Comparison of ENCODE assay signal across 17 cellular contexts in the genomic region with DNA sequence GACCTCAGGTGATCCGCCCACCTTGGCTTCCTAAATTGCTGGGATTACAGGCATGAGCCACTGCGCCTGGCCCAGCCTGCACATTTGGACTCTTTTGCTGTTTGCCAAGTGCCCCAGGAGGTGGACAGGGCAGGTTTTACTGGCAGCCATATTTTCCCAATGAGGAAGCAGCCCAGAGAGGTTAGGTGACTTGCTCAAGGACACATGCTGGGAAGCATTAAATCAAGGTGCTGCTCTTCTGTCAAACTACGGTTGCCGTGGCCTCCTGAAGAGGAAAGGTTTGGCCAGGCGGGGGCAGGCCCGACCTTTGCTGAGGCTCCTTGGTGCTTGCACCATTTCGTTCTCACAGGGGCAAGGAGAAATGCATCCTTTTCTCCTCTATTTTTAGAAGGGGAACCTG. TPM values are rescaled to one million over a fixed set of nuclear protein-coding genes. Genes with fewer than 3 reads are reported as not detected.
DNase-seq lines count a peak whose midpoint lies in the region; ATAC-seq and TF ChIP-seq lines count a peak whose summit lies in the region.
"Had no signal": no experiment of that assay in that cellular context is flagged by ENCODE, and none has a peak within 500 bp of the region (broad histone marks: within the 10 kb centered on the region; RNA-seq: fewer than 3 reads in every experiment).

No MANE protein-coding gene starts in this region.

- POLR2A ChIA-PET in activated naive CD8-positive, alpha-beta T cell treated with anti-CD3 and anti-CD28 coated beads, Interleukin-2, amount 10 ng/mL, durations not matched to agents 7 days and 5 days (lab: Charles Lee): interaction anchor here (1.1 kb wide), 1 partner anchor 65 kb away, joined by 3 read pairs; no protein-coding TSS in a partner anchor

- CTCF ChIA-PET in activated naive CD4-positive, alpha-beta T cell treated with anti-CD3 and anti-CD28 coated beads, Interleukin-2, amount 10 ng/mL, durations not matched to agents 7 days and 5 days (lab: Charles Lee): interaction anchor here (0.9 kb wide), 1 partner anchor 11 kb away, joined by 3 read pairs; no protein-coding TSS in a partner anchor

- no peak for ATAC-seq in activated naive CD8-positive, alpha-beta T cell treated with anti-CD3 and anti-CD28 coated beads, Interleukin-2, amount 10 ng/mL, durations not matched to agents 7 days and 5 days (ENCODE audit: low read depth)
- no peak for ATAC-seq in HG03097 (IDR thresholded peaks at IDR 0.05; ENCODE audit: low FRiP score, unreplicated experiment)
- ATAC-seq: activated CD4-positive, CD25-positive, alpha-beta regulatory T cell treated with anti-CD3 and anti-CD28 coated beads, Interleukin-2, amount 50 U/mL, for 24 hours; heart left ventricle had no signal

- H3K4me1 ChIP-seq in Loucy (ENCODE audit: insufficient read depth, low read length, poor library complexity, severe bottlenecking): peaks cover 48% of the 10 kb centered on the region

- H3K4me3 ChIP-seq in Loucy (ENCODE audit: low read length, poor library complexity, severe bottlenecking): no peak overlapping the region
- H3K4me3 ChIP-seq: esophagus muscularis mucosa, heart left ventricle, PC-9, smooth muscle cell had no signal

- peaks cover 5% of the 10 kb centered on the region; the same call in 1 of the 2 replicates for H3K36me3 ChIP-seq in Loucy (ENCODE audit: insufficient read depth, low read length)

- no peak overlapping the region for H3K4me3 Mint-ChIP-seq in activated naive CD4-positive, alpha-beta T cell treated with anti-CD3 and anti-CD28 coated beads, Interleukin-2, amount 10 ng/mL, durations not matched to agents 7 days and 5 days
- H3K4me3 Mint-ChIP-seq in activated naive CD8-positive, alpha-beta T cell treated with anti-CD3 and anti-CD28 coated beads, Interleukin-2, amount 10 ng/mL, durations not matched to agents 7 days and 5 days: no peak overlapping the region

- no peaks in the 10 kb centered on the region for H3K9me2 ChIP-seq in Loucy (replicated peaks; ENCODE audit: low read depth, low read length)

- H3K9me3 Mint-ChIP-seq in activated naive CD4-positive, alpha-beta T cell treated with anti-CD3 and anti-CD28 coated beads, Interleukin-2, amount 10 ng/mL, durations not matched to agents 7 days and 5 days: no peaks in the 10 kb centered on the region
- no peaks in the 10 kb centered on the region for H3K9me3 Mint-ChIP-seq in activated naive CD8-positive, alpha-beta T cell treated with anti-CD3 and anti-CD28 coated beads, Interleukin-2, amount 10 ng/mL, durations not matched to agents 7 days and 5 days

- H2AFZ ChIP-seq in Loucy (ENCODE audit: low read length): no peak overlapping the region
- H2AFZ ChIP-seq: PC-9 had no signal

- no peaks in the 10 kb centered on the region for H3K79me2 ChIP-seq in Loucy (ENCODE audit: insufficient read depth, low read length)

- peaks cover 3% of the 10 kb centered on the region; the same call in 1 of the 2 replicates for H3F3A ChIP-seq in Loucy (ENCODE audit: low read depth)

- H3K36me3 Mint-ChIP-seq in activated naive CD4-positive, alpha-beta T cell treated with anti-CD3 and anti-CD28 coated beads, Interleukin-2, amount 10 ng/mL, durations not matched to agents 7 days and 5 days: peaks cover 43% of the 10 kb centered on the region
- H3K36me3 Mint-ChIP-seq in activated naive CD8-positive, alpha-beta T cell treated with anti-CD3 and anti-CD28 coated beads, Interleukin-2, amount 10 ng/mL, durations not matched to agents 7 days and 5 days: peaks cover 15% of the 10 kb centered on the region

- no peaks in the 10 kb centered on the region for H3K27me3 Mint-ChIP-seq in activated naive CD4-positive, alpha-beta T cell treated with anti-CD3 and anti-CD28 coated beads, Interleukin-2, amount 10 ng/mL, durations not matched to agents 7 days and 5 days
- H3K27me3 Mint-ChIP-seq in activated naive CD8-positive, alpha-beta T cell treated with anti-CD3 and anti-CD28 coated beads, Interleukin-2, amount 10 ng/mL, durations not matched to agents 7 days and 5 days: no peaks in the 10 kb centered on the region

- peak; percentile 38 for DNase-seq in activated naive CD4-positive, alpha-beta T cell treated with anti-CD3 and anti-CD28 coated beads, Interleukin-2, amount 10 ng/mL, durations not matched to agents 7 days and 5 days
- DNase-seq in activated naive CD4-positive, alpha-beta T cell treated with Interleukin-2 at 50 U/mL for 16 hours: no peak
- DNase-seq in activated naive CD8-positive, alpha-beta T cell treated with anti-CD3 and anti-CD28 coated beads, Interleukin-2, amount 10 ng/mL, durations not matched to agents 7 days and 5 days: no peak
- no peak for DNase-seq in AG08395 (ENCODE audit: low spot score)
- DNase-seq in activated CD4-positive, alpha-beta T cell treated with anti-CD3 and anti-CD28 coated beads, Interleukin-2, amount 50 U/mL, for 1 hour: no peak
- DNase-seq in RKO (ENCODE audit: low spot score): no peak
- DNase-seq: AML-193, anterior cingulate cortex, heart left ventricle, kidney glomerular epithelial cell, NCI-H1048 had no signal

- no peaks in the 10 kb centered on the region for H4K20me1 ChIP-seq in Loucy (ENCODE audit: insufficient read depth, low read length, poor library complexity, severe bottlenecking)

- H3K27ac Mint-ChIP-seq in activated naive CD4-positive, alpha-beta T cell treated with anti-CD3 and anti-CD28 coated beads, Interleukin-2, amount 10 ng/mL, durations not matched to agents 7 days and 5 days: peak overlapping the region; percentile 37
- H3K27ac Mint-ChIP-seq in activated naive CD8-positive, alpha-beta T cell treated with anti-CD3 and anti-CD28 coated beads, Interleukin-2, amount 10 ng/mL, durations not matched to agents 7 days and 5 days: peak overlapping the region; percentile 75

- no peaks in the 10 kb centered on the region for H3K27me3 ChIP-seq in Loucy (ENCODE audit: insufficient read depth, low read length, poor library complexity, severe bottlenecking)
- H3K27me3 ChIP-seq: esophagus muscularis mucosa, heart left ventricle had no signal

- no peak overlapping the region for H3K9ac ChIP-seq in Loucy (ENCODE audit: low read depth, low read length, poor library complexity, severe bottlenecking)

- H3K9me3 ChIP-seq in Loucy (ENCODE audit: insufficient read depth, low read depth, low read length): no peaks in the 10 kb centered on the region
- H3K9me3 ChIP-seq: esophagus muscularis mucosa, heart left ventricle had no signal

- peaks cover 76% of the 10 kb centered on the region for H3K4me1 Mint-ChIP-seq in activated naive CD4-positive, alpha-beta T cell treated with anti-CD3 and anti-CD28 coated beads, Interleukin-2, amount 10 ng/mL, durations not matched to agents 7 days and 5 days
- peaks cover 59% of the 10 kb centered on the region for H3K4me1 Mint-ChIP-seq in activated naive CD8-positive, alpha-beta T cell treated with anti-CD3 and anti-CD28 coated beads, Interleukin-2, amount 10 ng/mL, durations not matched to agents 7 days and 5 days

- no peak overlapping the region for H3K4me2 ChIP-seq in Loucy (ENCODE audit: low read depth, low read length, poor library complexity, severe bottlenecking)
- H3K4me2 ChIP-seq: PC-9, smooth muscle cell had no signal

- TF ChIP-seq CTCF in Loucy (conservative IDR thresholded peaks at IDR 0.05; ENCODE audit: low read length): peak; percentile 25; the same call in 1 of the 2 replicates

RNA-seq across cellular contexts. Expression of a gene that starts 44.0 kb away (rescaled TPM):
- total RNA-seq in activated naive CD8-positive, alpha-beta T cell treated with anti-CD3 and anti-CD28 coated beads, Interleukin-2, amount 10 ng/mL, durations not matched to agents 7 days and 5 days: 10 to 100 TPM; 76.7 to 84.7 TPM
